In genomic region chr12:48978741-48979601, GRCh38 we compare ENCODE assay signal across 10 cellular contexts. TPM values are rescaled to one million over a fixed set of nuclear protein-coding genes. Genes with fewer than 3 reads are reported as not detected.
DNase-seq lines count a peak whose midpoint lies in the region; ATAC-seq, FAIRE-seq and TF ChIP-seq lines count a peak whose summit lies in the region.
"Had no signal": no experiment of that assay in that cellular context is flagged by ENCODE, and none has a peak within 500 bp of the region (broad histone marks: within the 10 kb centered on the region; RNA-seq: fewer than 3 reads in every experiment).

No MANE protein-coding gene starts in this region.

- H3K36me3 ChIP-seq in DND-41 (ENCODE audit: insufficient read depth, low read length): no peaks in the 10 kb centered on the region
- no peaks in the 10 kb centered on the region for H3K36me3 ChIP-seq in NT2/D1 (ENCODE audit: insufficient read depth, insufficient read length, low read length)
- no peaks in the 10 kb centered on the region for H3K36me3 ChIP-seq in pancreas

- peaks cover 9% of the 10 kb centered on the region for H3K4me1 ChIP-seq in DND-41 (ENCODE audit: insufficient read depth, low read length)
- peaks cover 24% of the 10 kb centered on the region for H3K4me1 ChIP-seq in NT2/D1 (ENCODE audit: insufficient read depth, insufficient read length)
- peaks cover 12 to 25% (median 24%) of the 10 kb centered on the region in 3 donors for H3K4me1 ChIP-seq in pancreas

- no peaks in the 10 kb centered on the region for H4K20me1 ChIP-seq in DND-41 (ENCODE audit: insufficient read depth, low read length)

- peak overlapping the region; percentile 24 for H3K4me2 ChIP-seq in DND-41 (ENCODE audit: insufficient read depth, low read length)

- DNase-seq in DND-41 (no peak), NT2/D1 (ENCODE audit: low read depth, low spot score) (no peak), pancreas (peak in 2 of 6 donors; percentile 40 to 62), NCI-H1105 (lab: John Stamatoyannopoulos, UW) (no peak), amygdala (lab: John Stamatoyannopoulos, UW) (no peak), foreskin melanocyte (no peak)
- no peak for DNase-seq in effector memory CD8-positive, alpha-beta T cell
- DNase-seq: NCI-H1105 treated with DMSO at 0.1 percent for 48 hours had no signal

- H3K27ac ChIP-seq in DND-41 (ENCODE audit: low read length) (no peak overlapping the region), pancreas (no peak overlapping the region)

- ATAC-seq in DND-41 (ENCODE audit: insufficient read depth, low read depth) (no peak), pancreas (peak; percentile 4 to 24 (median 12)), HG03571 (IDR thresholded peaks at IDR 0.05; ENCODE audit: unreplicated experiment) (no peak)
- ATAC-seq in effector memory CD8-positive, alpha-beta T cell (replicated peaks): peak; percentile 2

- H3K27me3 ChIP-seq in DND-41 (ENCODE audit: insufficient read depth, low read length, poor library complexity) (peaks cover 43% of the 10 kb centered on the region), NT2/D1 (ENCODE audit: insufficient read depth, insufficient read length) (peaks cover 75% of the 10 kb centered on the region), pancreas (peaks cover 0 to 27% (median 3%) of the 10 kb centered on the region in 4 donors)

- no peak overlapping the region for H3K4me3 ChIP-seq in DND-41 (ENCODE audit: low read depth in 1 of 2, low read length in 2 of 2)
- peak overlapping the region; percentile 43 for H3K4me3 ChIP-seq in NT2/D1 (ENCODE audit: insufficient read length, low read depth)
- H3K4me3 ChIP-seq in pancreas: peak overlapping the region in 3 of 4 donors; percentile 12 to 39 (median 31)
- H3K4me3 ChIP-seq: lung had no signal

- H3K27ac Mint-ChIP-seq in effector memory CD8-positive, alpha-beta T cell: peak overlapping the region; percentile 85 to 94

- no peaks in the 10 kb centered on the region for H3K9me3 Mint-ChIP-seq in effector memory CD8-positive, alpha-beta T cell

- intact Hi-C loops in pancreas (cut with DNase I): no loop called here

- no peak overlapping the region for H2AFZ ChIP-seq in DND-41 (ENCODE audit: low read depth, low read length)

- peaks cover 0 to 4% of the 10 kb centered on the region in 2 donors for H3K27me3 Mint-ChIP-seq in effector memory CD8-positive, alpha-beta T cell

- TF ChIP-seq CTCF in DND-41 (IDR thresholded peaks at IDR 0.05; ENCODE audit: borderline replicate concordance, extremely low read depth, low read length, poor library complexity, severe bottlenecking) (no peak), pancreas (IDR thresholded peaks at IDR 0.05) (no peak)

- H3K36me3 Mint-ChIP-seq in effector memory CD8-positive, alpha-beta T cell (ENCODE audit: insufficient read depth): peaks cover 42% of the 10 kb centered on the region

- H3K9me3 ChIP-seq in DND-41 (ENCODE audit: insufficient read depth, low read length, severe bottlenecking) (no peaks in the 10 kb centered on the region), NT2/D1 (ENCODE audit: insufficient read depth, low read length) (peaks cover 16% of the 10 kb centered on the region; the same call in 1 of the 2 replicates), pancreas (no peaks in the 10 kb centered on the region)

- H3K79me2 ChIP-seq in DND-41 (ENCODE audit: insufficient read depth, low read length): no peaks in the 10 kb centered on the region

- 4 to 5% methylated on average over 44 to 45 of the region's 45 CpGs for WGBS in pancreas, 2 donors

- H3K4me1 Mint-ChIP-seq in effector memory CD8-positive, alpha-beta T cell (ENCODE audit: low read depth in 2 of 2): peaks cover 45 to 50% of the 10 kb centered on the region in 2 donors

- H3K4me3 Mint-ChIP-seq in effector memory CD8-positive, alpha-beta T cell: peak overlapping the region; percentile 86 to 91

- H3K9ac ChIP-seq in DND-41 (ENCODE audit: low read depth, low read length): no peak overlapping the region
- H3K9ac ChIP-seq in NT2/D1 (ENCODE audit: insufficient read length, low read depth): peak overlapping the region; percentile 81

- no peak for FAIRE-seq in pancreas (lab: Jason Lieb, UNC)

RNA-seq across cellular contexts. Expression of gene WNT1, which starts 0.8 kb away (rescaled TPM):
- not detected for total RNA-seq in pancreas
- not detected for polyA plus RNA-seq in pancreas

RNA-seq across cellular contexts. Expression of gene WNT10B, which starts 7.4 kb away (rescaled TPM):
- under 1 TPM in 5 of 6 donors, not detected in 1; 0.08 to 0.31 (median 0.12) TPM for total RNA-seq in pancreas
- under 1 TPM; 0.34 to 0.59 TPM for polyA plus RNA-seq in pancreas

RNA-seq across cellular contexts. Expression of gene DDN, which starts 20.2 kb away (rescaled TPM):
- under 1 TPM in 3 of 6 donors, not detected in 3; 0.03 to 0.09 (median 0.06) TPM for total RNA-seq in pancreas
- under 1 TPM; 0.04 to 0.12 TPM for polyA plus RNA-seq in pancreas

RNA-seq across cellular contexts. Expression of gene ARF3, which starts 21.7 kb away (rescaled TPM):
- 10 to 100 TPM; 45.1 to 96.0 (median 61.7) TPM for total RNA-seq in pancreas
- 10 to 100 TPM; 29.5 to 42.1 TPM for polyA plus RNA-seq in pancreas

RNA-seq across cellular contexts. Expression of gene PRKAG1, which starts 39.6 kb away (rescaled TPM):
- 10 to 100 TPM; 18.2 to 29.8 (median 24.1) TPM for total RNA-seq in pancreas
- polyA plus RNA-seq in pancreas: 10 to 100 TPM; 27.7 to 33.4 TPM

Comparison
In these comparisons a context has a peak if more than half of its experiments do, and no peak if none do; other contexts are left out.
1. ATAC-seq: peak in effector memory CD8-positive, alpha-beta T cell (single experiment) and pancreas (4 of 4); none in DND-41 (single experiment) and HG03571 (single experiment).
2. H3K4me3 ChIP-seq: peak in NT2/D1 (single experiment) and pancreas (3 of 4); none in DND-41 (0 of 2).